Comparison of ENCODE assay signal across 1 cellular context in the genomic region with DNA sequence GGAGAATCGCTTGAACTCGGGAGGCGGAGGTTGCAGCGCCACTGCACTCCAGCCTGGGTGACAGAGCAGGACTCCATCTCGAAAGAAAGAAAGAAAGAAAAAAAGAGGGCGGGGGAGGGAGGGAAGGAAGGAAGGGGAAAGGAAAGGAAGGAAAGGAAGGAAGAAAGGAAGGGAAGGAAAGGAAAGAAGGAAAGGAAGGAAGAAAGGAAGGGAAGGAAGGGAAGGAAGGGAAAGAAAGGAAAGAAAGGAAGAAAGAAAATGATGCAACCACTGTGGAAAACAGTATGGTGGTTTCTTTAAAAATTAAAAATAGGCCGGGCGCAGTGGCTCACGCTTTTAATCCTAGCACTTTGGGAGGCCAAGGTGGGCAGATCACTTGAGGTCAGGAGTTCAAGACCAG.
TF ChIP-seq lines count a peak whose summit lies in the region.

No MANE protein-coding gene starts in this region.

TF ChIP-seq in SK-N-SH treated with all-trans-retinoic acid at 6 μM for 48 hours, 23 proteins besides CTCF, POLR2A, EP300 and RAD21 (continued from another document):
- no peak for TF ChIP-seq ZFP30 (CRISPR knock-in tag; IDR thresholded peaks at IDR 0.05)
